ENCODE assay signal across 20 cellular contexts in the genomic region with DNA sequence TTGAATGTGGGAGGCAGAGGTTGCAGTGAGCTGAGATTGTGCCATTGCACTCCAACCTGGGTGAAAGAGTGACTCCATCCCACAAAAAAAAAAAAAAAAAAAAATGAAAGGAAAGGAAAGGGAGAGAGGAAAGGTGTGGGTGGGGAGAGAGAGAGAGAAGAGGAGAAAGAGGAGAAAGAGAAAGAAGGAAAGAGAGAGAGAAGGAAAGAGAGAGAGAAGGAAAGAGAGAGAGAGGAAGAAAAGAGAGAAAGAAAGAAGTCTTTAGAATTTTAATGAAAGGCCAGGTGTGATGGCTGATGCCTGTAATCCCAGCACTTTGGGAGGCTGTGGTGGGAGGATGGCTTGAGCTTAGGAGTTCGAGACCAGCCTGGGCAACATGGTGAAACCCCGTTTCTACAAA. TPM values are rescaled to one million over a fixed set of nuclear protein-coding genes. Genes with fewer than 3 reads are reported as not detected.
DNase-seq lines count a peak whose midpoint lies in the region; ATAC-seq, FAIRE-seq and TF ChIP-seq lines count a peak whose summit lies in the region.
"Had no signal": no experiment of that assay in that cellular context is flagged by ENCODE, and none has a peak within 500 bp of the region (broad histone marks: within the 10 kb centered on the region; RNA-seq: fewer than 3 reads in every experiment).

No MANE protein-coding gene starts in this region.

- no peak overlapping the region for H2BK5ac ChIP-seq in H1 (ENCODE audit: low read depth, low read length)

- H3K23ac ChIP-seq in H1 (ENCODE audit: insufficient read length) = no peak overlapping the region

- 94% methylated on average over 2 of the region's 2 CpGs; no CpG with 5 or more reads in 1 of the 2 experiments for WGBS in H1 (ENCODE audit: extremely low coverage in 1 of 2, insufficient coverage in 1 of 2, insufficient read length in 1 of 2, insufficient replicate concordance in 2 of 2, low coverage in 1 of 2, low lambda C conversion rate in 2 of 2, missing lambda C conversion rate in 1 of 2), 2 experiments

- no peaks in the 10 kb centered on the region for H3K23me2 ChIP-seq in H1 (ENCODE audit: low read depth, low read length)

- H3K27me3 Mint-ChIP-seq in stimulated activated memory B cell treated with anti-CD40 and anti-IgM and Interleukin-4, amounts not matched to agents 10 μg/mL and 1 μg/mL and 100 μg/mL, for 72 hours = no peaks in the 10 kb centered on the region
- peaks cover 0 to 3% (median 0%) of the 10 kb centered on the region in 5 donors for H3K27me3 Mint-ChIP-seq in naive thymus-derived CD8-positive, alpha-beta T cell
- H3K27me3 Mint-ChIP-seq: B cell had no signal

- H3K79me2 ChIP-seq in H1 (ENCODE audit: control insufficient read depth in 1 of 2, insufficient read depth in 2 of 2, low read length in 2 of 2) = no peaks in the 10 kb centered on the region

- CTCF ChIA-PET in A673 (lab: Charles Lee) (interaction anchor here (0.6 to 1.5 kb wide), 6 partner anchors 8 to 304 kb away, joined by 4 to 8 read pairs (median 5); no protein-coding TSS in a partner anchor), Panc1 (lab: Charles Lee) (interaction anchor here (0.7 to 1.1 kb wide), 2 partner anchors 38 to 119 kb away, joined by 11 to 18 read pairs; no protein-coding TSS in a partner anchor), H1 (lab: Charles Lee; ENCODE audit: partially characterized antibody) (interaction anchor here (0.6 to 6.0 kb wide), 9 partner anchors 13 to 211 kb away, joined by 3 to 57 read pairs (median 3); no protein-coding TSS in a partner anchor)

- H3K36me3 Mint-ChIP-seq in stimulated activated memory B cell treated with anti-CD40 and anti-IgM and Interleukin-4, amounts not matched to agents 10 μg/mL and 1 μg/mL and 100 μg/mL, for 72 hours = no peaks in the 10 kb centered on the region
- H3K36me3 Mint-ChIP-seq in naive thymus-derived CD8-positive, alpha-beta T cell = no peaks in the 10 kb centered on the region
- H3K36me3 Mint-ChIP-seq: CD4-positive, CD25-positive, alpha-beta regulatory T cell had no signal

- H3K56ac ChIP-seq in H1 (replicated peaks; ENCODE audit: insufficient read length, low read depth, low read length) = no peak overlapping the region

- no peaks in the 10 kb centered on the region for H3K9me3 ChIP-seq in A673 (ENCODE audit: low read depth, low read length, poor library complexity, severe bottlenecking)
- H3K9me3 ChIP-seq in Panc1 (ENCODE audit: control insufficient read depth, insufficient read depth, low read depth, low read length) = no peaks in the 10 kb centered on the region
- H3K9me3 ChIP-seq in H1 (ENCODE audit: insufficient read depth in 2 of 2, low read depth in 1 of 2, low read length in 1 of 2) = no peaks in the 10 kb centered on the region

- no peak overlapping the region for H2BK120ac ChIP-seq in H1 (replicated peaks; ENCODE audit: low read depth, low read length)

- no peak overlapping the region for H2AK5ac ChIP-seq in H1 (ENCODE audit: low read depth, low read length)

- TF ChIP-seq EP300 in H1 (IDR thresholded peaks at IDR 0.05; ENCODE audit: borderline replicate concordance in 1 of 2, low read depth in 2 of 2, low read length in 2 of 2) = no peak

- no peak overlapping the region for H3K4me2 ChIP-seq in H1 (ENCODE audit: insufficient read depth in 1 of 2, low read depth in 2 of 2, low read length in 2 of 2)

- no peak for ATAC-seq in Panc1
- ATAC-seq in stimulated activated memory B cell treated with anti-CD40 and anti-IgM and Interleukin-4, amounts not matched to agents 10 μg/mL and 1 μg/mL and 100 μg/mL, for 72 hours = no peak
- ATAC-seq in HG02981 (IDR thresholded peaks at IDR 0.05; ENCODE audit: unreplicated experiment) = no peak
- ATAC-seq in naive thymus-derived CD8-positive, alpha-beta T cell = no peak
- ATAC-seq: HCT116 had no signal

- no peak for TF ChIP-seq RAD21 in H1 (IDR thresholded peaks at IDR 0.05 in 1 of 2, conservative IDR thresholded peaks at IDR 0.05 in 1 of 2; ENCODE audit: low read depth in 2 of 2, low read length in 2 of 2)

- peak overlapping the region; percentile 57 for H3K27ac Mint-ChIP-seq in stimulated activated memory B cell treated with anti-CD40 and anti-IgM and Interleukin-4, amounts not matched to agents 10 μg/mL and 1 μg/mL and 100 μg/mL, for 72 hours
- no peak overlapping the region for H3K27ac Mint-ChIP-seq in naive thymus-derived CD8-positive, alpha-beta T cell
- H3K27ac Mint-ChIP-seq: B cell had no signal

- H4K20me1 ChIP-seq in H1 (replicated peaks in 1 of 2; ENCODE audit: control insufficient read depth in 1 of 2, insufficient read depth in 2 of 2, low read length in 2 of 2) = no peaks in the 10 kb centered on the region

- H2AFZ ChIP-seq in H1 (ENCODE audit: low read length) = no peak overlapping the region

- TF ChIP-seq POLR2A in H1 (IDR thresholded peaks at IDR 0.05; ENCODE audit: control extremely low read depth in 1 of 2, low read depth in 2 of 2, low read length in 2 of 2) = no peak

- no peak overlapping the region for H4K91ac ChIP-seq in H1 (replicated peaks; ENCODE audit: insufficient read length, low read length)

- H3K27ac ChIP-seq in A673 (ENCODE audit: low read depth, low read length, poor library complexity, severe bottlenecking) = peak overlapping the region; percentile 88
- peak overlapping the region; percentile 99 for H3K27ac ChIP-seq in Panc1 (ENCODE audit: low read length)
- no peak overlapping the region for H3K27ac ChIP-seq in H1 (ENCODE audit: low read depth, low read length)

- H3K4me1 ChIP-seq in A673 (ENCODE audit: insufficient read depth, low read length, poor library complexity, severe bottlenecking) = peaks cover 37% of the 10 kb centered on the region
- peaks cover 37% of the 10 kb centered on the region for H3K4me1 ChIP-seq in Panc1 (ENCODE audit: control insufficient read depth, insufficient read depth, low read length)
- H3K4me1 ChIP-seq in H1 (replicated peaks in 1 of 4; ENCODE audit: control insufficient read depth in 3 of 4, insufficient read depth in 4 of 4, low read length in 3 of 4) = peaks cover 0 to 4% (median 3%) of the 10 kb centered on the region in 4 experiments; a peak in 4 of 7 replicates

- intact Hi-C loops in A673 (cut with micrococcal nuclease; ENCODE audit: unreplicated experiment) (loop anchor here (5.0 kb wide), 1 partner anchor 600 kb away; no protein-coding TSS in a partner anchor), Panc1 (cut with micrococcal nuclease; ENCODE audit: unreplicated experiment) (loop anchor here (5.0 kb wide), 2 partner anchors 40 to 125 kb away; no protein-coding TSS in a partner anchor)

- 0 out of 2 replicates have a peak overlapping the region, but pooled peaks have one; percentile 50 for H2BK12ac ChIP-seq in H1 (ENCODE audit: low read depth, low read length)

- H3K4ac ChIP-seq in H1 (replicated peaks; ENCODE audit: insufficient read length, low read depth, low read length) = no peak overlapping the region

- no peak for FAIRE-seq in H1 (lab: Jason Lieb, UNC)

- H3K9ac ChIP-seq in H1 (replicated peaks in 1 of 4; ENCODE audit: extremely low read depth in 1 of 4, low read depth in 3 of 4, low read length in 3 of 4) = no peak overlapping the region

- POLR2A ChIA-PET in A673 (lab: Charles Lee; ENCODE audit: low non-redundant PET) (no interaction called here), Panc1 (lab: Charles Lee) (no interaction called here), H1 (lab: Charles Lee; ENCODE audit: partially characterized antibody) (interaction anchor here (1.1 kb wide), 1 partner anchor 145 kb away, joined by 3 read pairs; a partner anchor contains a TSS)
- POLR2A ChIA-PET in naive thymus-derived CD8-positive, alpha-beta T cell (lab: Charles Lee) = interaction anchor here (0.8 to 11.3 kb wide), 3 partner anchors 141 to 522 kb away, joined by 5 to 272 read pairs (median 8); a partner anchor contains a TSS

- H3K9me3 Mint-ChIP-seq in stimulated activated memory B cell treated with anti-CD40 and anti-IgM and Interleukin-4, amounts not matched to agents 10 μg/mL and 1 μg/mL and 100 μg/mL, for 72 hours = no peaks in the 10 kb centered on the region
- H3K9me3 Mint-ChIP-seq in naive thymus-derived CD8-positive, alpha-beta T cell = no peaks in the 10 kb centered on the region
- H3K9me3 Mint-ChIP-seq: CD4-positive, CD25-positive, alpha-beta regulatory T cell had no signal

- no peak overlapping the region for H4K5ac ChIP-seq in H1 (ENCODE audit: insufficient read length, low read depth, low read length)

- in situ Hi-C loops in Panc1 (cut with HindIII; ENCODE audit: low pct_unique_long_range_greater_than_20kb, low sequenced_read_pairs) = no loop called here

- H3K14ac ChIP-seq in H1 (ENCODE audit: insufficient read length) = no peak overlapping the region

- no peak overlapping the region for H3K4me3 Mint-ChIP-seq in stimulated activated memory B cell treated with anti-CD40 and anti-IgM and Interleukin-4, amounts not matched to agents 10 μg/mL and 1 μg/mL and 100 μg/mL, for 72 hours
- H3K4me3 Mint-ChIP-seq in naive thymus-derived CD8-positive, alpha-beta T cell = no peak overlapping the region
- H3K4me3 Mint-ChIP-seq: B cell had no signal

- no peaks in the 10 kb centered on the region for H3K27me3 ChIP-seq in A673 (replicated peaks; ENCODE audit: insufficient read depth, low read depth, low read length, poor library complexity)
- H3K27me3 ChIP-seq in Panc1 (ENCODE audit: control insufficient read depth, insufficient read depth, low read length) = no peaks in the 10 kb centered on the region
- no peaks in the 10 kb centered on the region for H3K27me3 ChIP-seq in H1 (replicated peaks in 1 of 4; ENCODE audit: control insufficient read depth in 3 of 4, extremely low read depth in 1 of 4, insufficient read depth in 3 of 4, low read length in 3 of 4)

- H4K8ac ChIP-seq in H1 (ENCODE audit: extremely low read depth, insufficient read depth, low read length) = no peak overlapping the region

- no TSS peak for BruUV-seq in A673 (replicated peaks; lab: Mats Ljungman, UMichigan)
- BruUV-seq in Panc1 (replicated peaks; lab: Mats Ljungman, UMichigan) = no TSS peak

- TF ChIP-seq CTCF in A673 (conservative IDR thresholded peaks at IDR 0.05; ENCODE audit: low read depth, low read length) (no peak), Panc1 (IDR thresholded peaks at IDR 0.05) (no peak), H1 (IDR thresholded peaks at IDR 0.05; ENCODE audit: control extremely low read depth in 1 of 3, insufficient read depth in 1 of 3, low read depth in 1 of 3, low read length in 3 of 3) (no peak)

- H3K18ac ChIP-seq in H1 (ENCODE audit: extremely low read depth, low read length) = no peak overlapping the region

- no peaks in the 10 kb centered on the region for H3K79me1 ChIP-seq in H1 (ENCODE audit: low read depth, low read length)

- H2BK20ac ChIP-seq in H1 (ENCODE audit: low read length) = no peak overlapping the region

- no peak overlapping the region for H2BK15ac ChIP-seq in H1 (ENCODE audit: low read length)

- no peaks in the 10 kb centered on the region for H3K36me3 ChIP-seq in A673 (ENCODE audit: insufficient read depth, low read length, poor library complexity, severe bottlenecking)
- no peaks in the 10 kb centered on the region for H3K36me3 ChIP-seq in Panc1 (ENCODE audit: control insufficient read depth, insufficient read depth, low read length)
- H3K36me3 ChIP-seq in H1 (ENCODE audit: control insufficient read depth in 2 of 4, insufficient read depth in 4 of 4, low read length in 3 of 4) = no peaks in the 10 kb centered on the region

- no peak for DNase-seq in A673 (ENCODE audit: low spot score)
- DNase-seq in Panc1 (ENCODE audit: low read depth, low spot score) = no peak
- DNase-seq in H1 (ENCODE audit: low read depth in 1 of 2, low spot score in 2 of 2) = no peak
- DNase-seq in CD1c-positive myeloid dendritic cell (ENCODE audit: extremely low spot score) = no peak
- no peak for DNase-seq in naive thymus-derived CD8-positive, alpha-beta T cell
- DNase-seq: 8988T; CD4-positive, CD25-positive, alpha-beta regulatory T cell; COR-L47; DMS79 treated with DMSO at 0.1 percent for 48 hours; NCI-H1092; NCI-H1436; NCI-H187 treated with DMSO at 0.1 percent for 48 hours; NCI-H2107; NCI-H446 treated with DMSO at 0.1 percent for 48 hours; NCI-H526 treated with DMSO at 0.1 percent for 48 hours; Right ventricle myocardium superior had no signal

- peaks cover 14% of the 10 kb centered on the region for H3K4me1 Mint-ChIP-seq in stimulated activated memory B cell treated with anti-CD40 and anti-IgM and Interleukin-4, amounts not matched to agents 10 μg/mL and 1 μg/mL and 100 μg/mL, for 72 hours
- peaks cover 0 to 7% (median 3%) of the 10 kb centered on the region in 4 donors for H3K4me1 Mint-ChIP-seq in naive thymus-derived CD8-positive, alpha-beta T cell

- H3K4me3 ChIP-seq in A673 (ENCODE audit: low read depth, low read length, poor library complexity, severe bottlenecking) (no peak overlapping the region), Panc1 (ENCODE audit: low read depth in 2 of 2, low read length in 2 of 2) (no peak overlapping the region), H1 (ENCODE audit: extremely low read depth in 1 of 4, insufficient read depth in 2 of 4, low read depth in 3 of 4, low read length in 4 of 4) (no peak overlapping the region)

RNA-seq across cellular contexts. Expression of a gene that starts 7.7 kb away (rescaled TPM):
- total RNA-seq in A673 (2021) (28.4 and 35.2 TPM in 2 replicates), Panc1 (2021; ENCODE audit: unreplicated experiment) (34.8 TPM)
- polyA plus RNA-seq in Panc1 (2012; ENCODE audit: insufficient read length) = 76.6 TPM
- 21.2 and 21.4 TPM in 2 replicates for total RNA-seq in H1 (2021; fragmentation: NEBNext Ultra II Directional; extraction: Animal tissue kit (Norgen Biotek cat#: 25700))
- 22.4 and 23.6 TPM in 2 replicates for polyA plus RNA-seq in H1 (2011; rRNA removed)
- polyA plus RNA-seq in H1 (2011; cell fraction: cytosol; rRNA removed) = 38.7 TPM
- polyA plus RNA-seq in H1 (2011; cell fraction: nucleus; rRNA removed) = 30.4 TPM
- 20.6 to 32.3 TPM (median 27.0 TPM) in 4 replicates for polyA plus RNA-seq in H1 (2012, experiment 1 of 2)
- 17.8 TPM for polyA plus RNA-seq in H1 (2012, experiment 2 of 2)
- polyA plus RNA-seq in H1 (2013, experiment 1 of 2) = 9.6 TPM
- polyA plus RNA-seq in H1 (2013, experiment 2 of 2) = 8.0 TPM
- 9.7 and 10.2 TPM in 2 replicates for polyA minus RNA-seq in H1 (2011; rRNA and poly(A)+ RNA removed)
- polyA minus RNA-seq in H1 (2011; cell fraction: cytosol; rRNA and poly(A)+ RNA removed) = 10.0 TPM
- polyA minus RNA-seq in H1 (2011; cell fraction: nucleus; rRNA and poly(A)+ RNA removed) = 7.3 TPM
- total RNA-seq in naive thymus-derived CD8-positive, alpha-beta T cell = 10 to 100 TPM; 77.4 to 89.9 TPM
- 10 to 100 TPM; 33.5 to 51.5 (median 39.9) TPM for polyA plus RNA-seq in naive thymus-derived CD8-positive, alpha-beta T cell

RNA-seq across cellular contexts. Expression of a gene that starts 55.8 kb away (rescaled TPM):
- 24.7 and 28.1 TPM in 2 replicates for total RNA-seq in A673 (2021)
- 132 TPM for total RNA-seq in Panc1 (2021; ENCODE audit: unreplicated experiment)
- 11.2 TPM for polyA plus RNA-seq in Panc1 (2012; ENCODE audit: insufficient read length)
- total RNA-seq in H1 (2021; fragmentation: NEBNext Ultra II Directional; extraction: Animal tissue kit (Norgen Biotek cat#: 25700)) = 27.3 and 34.1 TPM in 2 replicates
- polyA plus RNA-seq in H1 (2011; rRNA removed) = 3.3 and 5.2 TPM in 2 replicates
- 5.0 TPM for polyA plus RNA-seq in H1 (2011; cell fraction: cytosol; rRNA removed)
- polyA plus RNA-seq in H1 (2011; cell fraction: nucleus; rRNA removed) = 2.2 TPM
- polyA plus RNA-seq in H1 (2012, experiment 1 of 2) = 3.3 to 5.1 TPM (median 3.8 TPM) in 4 replicates
- 1.2 TPM for polyA plus RNA-seq in H1 (2012, experiment 2 of 2)
- 5.8 TPM for polyA plus RNA-seq in H1 (2013, experiment 1 of 2)
- 5.6 TPM for polyA plus RNA-seq in H1 (2013, experiment 2 of 2)
- 12.2 and 13.7 TPM in 2 replicates for polyA minus RNA-seq in H1 (2011; rRNA and poly(A)+ RNA removed)
- polyA minus RNA-seq in H1 (2011; cell fraction: cytosol; rRNA and poly(A)+ RNA removed) = 16.4 TPM
- polyA minus RNA-seq in H1 (2011; cell fraction: nucleus; rRNA and poly(A)+ RNA removed) = 6.4 TPM
- 10 to 100 TPM in 1 of 2 experiments, 1 to 10 TPM in 1; 9.4 to 12.0 TPM for total RNA-seq in naive thymus-derived CD8-positive, alpha-beta T cell
- 1 to 10 TPM in 2 of 3 donors, under 1 TPM in 1; 0.49 to 2.0 (median 1.4) TPM for polyA plus RNA-seq in naive thymus-derived CD8-positive, alpha-beta T cell

Comparison
In these comparisons a context has a peak if more than half of its experiments do, and no peak if none do; other contexts are left out.
1. POLR2A ChIA-PET loops: an anchor here in H1 (1.1 kb wide) and naive thymus-derived CD8-positive, alpha-beta T cell (0.8 to 11.3 kb wide); none called in A673 and Panc1.